8 cellular contexts compared by ENCODE assay signal in genomic region chr5:149271717-149272558, GRCh38. TPM values are rescaled to one million over a fixed set of nuclear protein-coding genes. Genes with fewer than 3 reads are reported as not detected.
A peak's percentile ranks its signal among the peaks of the same experiment; 100 is the strongest.
DNase-seq lines count a peak whose midpoint lies in the region; ATAC-seq and TF ChIP-seq lines count a peak whose summit lies in the region.

AFAP1L1 (plus strand) TSS chr5:149271859; CDS start chr5:149271969, 110 bp downstream.

- DNase-seq in Caki2 (ENCODE audit: low read depth) (peak; percentile 50), esophagus muscularis mucosa (ENCODE audit: extremely low spot score) (no peak)
- DNase-seq in activated CD8-positive, alpha-beta memory T cell treated with anti-CD3 and anti-CD28 coated beads, Interleukin-2, amount 50 U/mL, for 4 hours = peak; percentile 22
- DNase-seq in central memory CD4-positive, alpha-beta T cell = no peak

- H3K4me3 ChIP-seq in HUES64 (ENCODE audit: low read length) = peak within 1 kb of the TSS; percentile 74
- peak within 1 kb of the TSS; percentile 69 to 87 (median 78) for H3K4me3 ChIP-seq in esophagus muscularis mucosa
- H3K4me3 ChIP-seq in mesodermal cell (ENCODE audit: extremely low read depth, insufficient read depth, low read length, poor library complexity, severe bottlenecking) = peak within 1 kb of the TSS; percentile 62

- ATAC-seq in GM18502 (IDR thresholded peaks at IDR 0.05; ENCODE audit: poor library complexity, unreplicated experiment) = no peak

- no peak within 1 kb of the TSS for H3K9ac ChIP-seq in HUES64 (ENCODE audit: low read depth, low read length)

- H3K36me3 ChIP-seq in HUES64 (ENCODE audit: insufficient read depth, low read length) (no peaks in the 10 kb centered on the region), esophagus muscularis mucosa (no peaks in the 10 kb centered on the region), mesodermal cell (ENCODE audit: control insufficient read depth, insufficient read depth, low read length) (no peaks in the 10 kb centered on the region)

- in situ Hi-C loops in Caki2 (cut with HindIII; ENCODE audit: low pct_unique_long_range_greater_than_20kb, low sequenced_read_pairs) = no loop called here

- intact Hi-C loops in esophagus muscularis mucosa (cut with DNase I) = loop anchor here (5.0 kb wide), 1 partner anchor 130 kb away; the partner anchor contains the start of gene ABLIM3

- under 1% methylated on average over 81 of the region's 81 CpGs for WGBS in HUES64
- WGBS in esophagus muscularis mucosa = under 1% methylated on average over 56 of the region's 81 CpGs
- WGBS in mesodermal cell (ENCODE audit: insufficient coverage in 2 of 2), 2 experiments = 1% methylated on average over 46 to 67 of the region's 81 CpGs

- no peaks in the 10 kb centered on the region for H3K9me3 ChIP-seq in HUES64 (ENCODE audit: insufficient read depth, low read depth, low read length)
- peaks cover 0 to 12% (median 9%) of the 10 kb centered on the region in 4 donors for H3K9me3 ChIP-seq in esophagus muscularis mucosa
- no peaks in the 10 kb centered on the region for H3K9me3 ChIP-seq in mesodermal cell (ENCODE audit: control insufficient read depth, low read length)

- TF ChIP-seq EP300 in esophagus muscularis mucosa (IDR thresholded peaks at IDR 0.05) = no peak

- H3K4me1 ChIP-seq in HUES64 (ENCODE audit: insufficient read depth, low read length) = peaks cover 15% of the 10 kb centered on the region
- peaks cover 15 to 21% (median 20%) of the 10 kb centered on the region in 4 donors for H3K4me1 ChIP-seq in esophagus muscularis mucosa
- H3K4me1 ChIP-seq in mesodermal cell (ENCODE audit: control insufficient read depth, insufficient read depth, low read length, poor library complexity, severe bottlenecking) = peaks cover 13% of the 10 kb centered on the region

- H3K27me3 ChIP-seq in HUES64 (ENCODE audit: insufficient read depth, low read length) = peaks cover 44% of the 10 kb centered on the region
- no peaks in the 10 kb centered on the region for H3K27me3 ChIP-seq in esophagus muscularis mucosa

- TF ChIP-seq POLR2A in esophagus muscularis mucosa (IDR thresholded peaks at IDR 0.05; ENCODE audit: low read depth) = no peak

- TF ChIP-seq CTCF in esophagus muscularis mucosa (IDR thresholded peaks at IDR 0.05) = no peak
- no peak for TF ChIP-seq CTCF in subcutaneous adipose tissue (IDR thresholded peaks at IDR 0.05; ENCODE audit: low read depth)

- H3K27ac ChIP-seq in HUES64 (ENCODE audit: low read depth, low read length) (no peak within 1 kb of the TSS), esophagus muscularis mucosa (replicated peaks in 1 of 4) (peak within 1 kb of the TSS; percentile 76 to 85 (median 80)), mesodermal cell (ENCODE audit: low read depth, low read length, severe bottlenecking) (no peak within 1 kb of the TSS)

RNA-seq across cellular contexts. Expression of gene AFAP1L1, which starts in this region (rescaled TPM):
- 1.3 and 3.6 TPM in 2 replicates for total RNA-seq in Caki2 (2014; rRNA removed; shearing (Covaris generic); ENCODE audit: low replicate concordance)
- 2.2 TPM for polyA plus RNA-seq in HUES64 (2013, experiment 1 of 2)
- 3.6 TPM for polyA plus RNA-seq in HUES64 (2013, experiment 2 of 2)
- total RNA-seq in esophagus muscularis mucosa (10 to 100 TPM in 3 of 4 donors, 1 to 10 TPM in 1; 10.0 to 23.8 (median 16.6) TPM), subcutaneous adipose tissue (10 to 100 TPM; 48.8 to 99.8 (median 70.3) TPM)
- polyA plus RNA-seq in mesodermal cell (2013, experiment 1 of 2) = 44.9 TPM
- polyA plus RNA-seq in mesodermal cell (2013, experiment 2 of 2) = 32.9 TPM

Comparison
In these comparisons a context has a peak if more than half of its experiments do, and no peak if none do; other contexts are left out.
1. DNase-seq: peak in Caki2 (single experiment) and activated CD8-positive, alpha-beta memory T cell treated with anti-CD3 and anti-CD28 coated beads, Interleukin-2, amount 50 U/mL, for 4 hours (single experiment); none in esophagus muscularis mucosa (single experiment) and central memory CD4-positive, alpha-beta T cell (single experiment).
2. H3K27ac ChIP-seq: peak in esophagus muscularis mucosa (4 of 4); none in HUES64 (single experiment) and mesodermal cell (single experiment).
3. Peak in every context shown above with its lines, with median percentiles within 50 percentile points of each other: H3K4me3 ChIP-seq.